In the genomic region with DNA sequence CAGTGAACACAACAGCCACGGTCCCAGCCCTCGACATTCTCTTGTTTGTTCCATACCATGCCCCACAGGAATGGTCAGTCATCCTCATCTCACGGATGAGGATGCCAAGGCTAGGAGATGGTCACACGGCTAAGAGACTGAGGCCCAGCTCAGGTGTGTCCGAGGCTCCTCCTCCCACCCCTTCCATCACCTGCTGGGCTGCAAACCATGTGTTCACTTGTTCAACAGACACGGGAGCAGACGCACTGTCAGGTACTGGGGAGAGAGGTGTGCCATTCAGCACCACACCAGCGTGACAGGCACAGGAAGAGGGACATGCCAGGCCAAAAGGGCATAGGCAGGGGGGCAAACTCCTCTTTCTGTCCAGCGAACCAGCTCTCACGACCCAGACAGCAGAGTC, we compare ENCODE assay signal across 24 cellular contexts. TPM values are rescaled to one million over a fixed set of nuclear protein-coding genes. Genes with fewer than 3 reads are reported as not detected.
DNase-seq lines count a peak whose midpoint lies in the region; ATAC-seq and TF ChIP-seq lines count a peak whose summit lies in the region.
"Had no signal": no experiment of that assay in that cellular context is flagged by ENCODE, and none has a peak within 500 bp of the region (broad histone marks: within the 10 kb centered on the region; RNA-seq: fewer than 3 reads in every experiment).

No MANE protein-coding gene starts in this region.

- no peaks in the 10 kb centered on the region for H3K36me3 ChIP-seq in BLaER1
- no peaks in the 10 kb centered on the region for H3K36me3 ChIP-seq in body of pancreas (replicated peaks in 1 of 2; ENCODE audit: insufficient read depth in 1 of 2, low read depth in 2 of 2)
- H3K36me3 ChIP-seq: ascending aorta, SJCRH30, thyroid gland had no signal

- ATAC-seq in body of pancreas (no peak), HG03280 (IDR thresholded peaks at IDR 0.05; ENCODE audit: unreplicated experiment) (no peak)
- ATAC-seq: activated CD8-positive, alpha-beta T cell treated with anti-CD3 and anti-CD28 coated beads for 36 hours; T-cell had no signal

- 57 to 64% methylated on average over 10 of the region's 10 CpGs for WGBS in body of pancreas, 2 donors

- no peak for TF ChIP-seq CTCF in body of pancreas (IDR thresholded peaks at IDR 0.05)
- TF ChIP-seq CTCF in neural crest cell (conservative IDR thresholded peaks at IDR 0.05): no peak

- H3K4me1 ChIP-seq in BLaER1 (peaks cover 87% of the 10 kb centered on the region), body of pancreas (peaks cover 48% of the 10 kb centered on the region)
- H3K4me1 ChIP-seq: ascending aorta, SJCRH30 had no signal

- H3K9me3 Mint-ChIP-seq in neural crest cell: peaks cover 3% of the 10 kb centered on the region
- H3K9me3 Mint-ChIP-seq: activated CD8-positive, alpha-beta T cell treated with anti-CD3 and anti-CD28 coated beads for 36 hours; activated naive CD8-positive, alpha-beta T cell treated with anti-CD3 and anti-CD28 coated beads for 36 hours; CD4-positive, alpha-beta memory T cell; stimulated activated naive CD8-positive, alpha-beta T cell treated with anti-CD3 and anti-CD28 coated beads, Interleukin-15, Interleukin-2, amounts not matched to agents 100 ng/mL and 50 ng/mL, for 24 hours had no signal

- no peaks in the 10 kb centered on the region for H3K27me3 Mint-ChIP-seq in neural crest cell (ENCODE audit: low read depth)
- H3K27me3 Mint-ChIP-seq: activated CD8-positive, alpha-beta T cell treated with anti-CD3 and anti-CD28 coated beads for 36 hours; activated naive CD8-positive, alpha-beta T cell treated with anti-CD3 and anti-CD28 coated beads for 36 hours had no signal

- peak overlapping the region; percentile 89 for H3K27ac Mint-ChIP-seq in neural crest cell (ENCODE audit: unreplicated experiment)
- H3K27ac Mint-ChIP-seq: activated CD8-positive, alpha-beta T cell treated with anti-CD3 and anti-CD28 coated beads for 36 hours; activated naive CD8-positive, alpha-beta T cell treated with anti-CD3 and anti-CD28 coated beads for 36 hours; naive B cell; stimulated activated naive CD8-positive, alpha-beta T cell treated with anti-CD3 and anti-CD28 coated beads, Interleukin-15, Interleukin-2, amounts not matched to agents 100 ng/mL and 50 ng/mL, for 24 hours; T-cell had no signal

- H3K4me3 ChIP-seq in BLaER1 (no peak overlapping the region), body of pancreas (no peak overlapping the region)
- H3K4me3 ChIP-seq: ascending aorta, SJCRH30, thyroid gland had no signal

- intact Hi-C loops in body of pancreas (cut with DNase I): no loop called here

- no peak overlapping the region for H3K4me3 Mint-ChIP-seq in neural crest cell
- H3K4me3 Mint-ChIP-seq: activated CD8-positive, alpha-beta T cell treated with anti-CD3 and anti-CD28 coated beads for 36 hours; activated naive CD8-positive, alpha-beta T cell treated with anti-CD3 and anti-CD28 coated beads for 36 hours; CD4-positive, alpha-beta memory T cell; naive B cell; stimulated activated naive CD8-positive, alpha-beta T cell treated with anti-CD3 and anti-CD28 coated beads, Interleukin-15, Interleukin-2, amounts not matched to agents 100 ng/mL and 50 ng/mL, for 24 hours; T-cell had no signal

- no peaks in the 10 kb centered on the region for H4K20me1 ChIP-seq in BLaER1

- H3K36me3 Mint-ChIP-seq in neural crest cell (ENCODE audit: low read depth): no peaks in the 10 kb centered on the region
- H3K36me3 Mint-ChIP-seq: activated naive CD8-positive, alpha-beta T cell treated with anti-CD3 and anti-CD28 coated beads for 36 hours; T-cell had no signal

- peak overlapping the region; percentile 74 for H3K4me2 ChIP-seq in BLaER1

- DNase-seq in DMS53 treated with DMSO at 0.1 percent for 48 hours (lab: John Stamatoyannopoulos, UW; ENCODE audit: unreplicated experiment) (peak; percentile 73), body of pancreas (peak in 1 of 4 donors; percentile 41), neural crest cell (ENCODE audit: low read depth, low spot score) (no peak), KG1 (lab: John Stamatoyannopoulos, UW) (no peak), caudate nucleus (lab: John Stamatoyannopoulos, UW) (no peak), DMS79 (lab: John Stamatoyannopoulos, UW) (no peak)
- DNase-seq: activated CD4-positive, CD25-positive, alpha-beta regulatory T cell treated with anti-CD3 and anti-CD28 coated beads, Interleukin-2, amount 50 U/mL, for 72 hours; activated CD8-positive, alpha-beta T cell treated with anti-CD3 and anti-CD28 coated beads for 36 hours; activated naive CD8-positive, alpha-beta T cell treated with anti-CD3 and anti-CD28 coated beads for 36 hours; CD4-positive, alpha-beta memory T cell; cerebellar nuclear complex; DMS153; GDM1; kidney glomerular epithelial cell; naive B cell; NCI-H187; SJCRH30; stimulated activated CD4-positive, alpha-beta T cell treated with anti-CD3 and anti-CD28 coated beads, Interleukin-15, amount 100 ng/mL, for 24 hours; T-cell; thyroid gland had no signal

- H3K27me3 ChIP-seq in BLaER1: peaks cover 13% of the 10 kb centered on the region; the same call in 1 of the 2 replicates
- H3K27me3 ChIP-seq in body of pancreas: no peaks in the 10 kb centered on the region
- H3K27me3 ChIP-seq: ascending aorta, thyroid gland had no signal

- H3K4me1 Mint-ChIP-seq in neural crest cell: peaks cover 13% of the 10 kb centered on the region

- no peak overlapping the region for H3K27ac ChIP-seq in BLaER1
- H3K27ac ChIP-seq in body of pancreas: peak overlapping the region; percentile 72 to 82 (median 76)
- H3K27ac ChIP-seq in caudate nucleus (ENCODE audit: low read depth, low read length): no peak overlapping the region
- H3K27ac ChIP-seq: ascending aorta, SJCRH30, thyroid gland had no signal

- no peak for TF ChIP-seq POLR2A in body of pancreas (IDR thresholded peaks at IDR 0.05)

- no peak overlapping the region for H3K9ac ChIP-seq in BLaER1

- H3K9me3 ChIP-seq in BLaER1 (no peaks in the 10 kb centered on the region), body of pancreas (no peaks in the 10 kb centered on the region)
- H3K9me3 ChIP-seq: SJCRH30, thyroid gland had no signal

RNA-seq across cellular contexts. Expression of a gene that starts 45.9 kb away (rescaled TPM):
- total RNA-seq in body of pancreas (10 to 100 TPM in 1 of 2 donors, 1 to 10 TPM in 1; 6.0 to 20.8 TPM), neural crest cell (3.8 and 6.8 TPM in 2 replicates)

Comparison
In these comparisons a context has a peak if more than half of its experiments do, and no peak if none do; other contexts are left out.
1. H3K27ac ChIP-seq: peak in body of pancreas (4 of 4); none in BLaER1 (single experiment) and caudate nucleus (single experiment).